8 cellular contexts compared by ENCODE assay signal in the genomic region with DNA sequence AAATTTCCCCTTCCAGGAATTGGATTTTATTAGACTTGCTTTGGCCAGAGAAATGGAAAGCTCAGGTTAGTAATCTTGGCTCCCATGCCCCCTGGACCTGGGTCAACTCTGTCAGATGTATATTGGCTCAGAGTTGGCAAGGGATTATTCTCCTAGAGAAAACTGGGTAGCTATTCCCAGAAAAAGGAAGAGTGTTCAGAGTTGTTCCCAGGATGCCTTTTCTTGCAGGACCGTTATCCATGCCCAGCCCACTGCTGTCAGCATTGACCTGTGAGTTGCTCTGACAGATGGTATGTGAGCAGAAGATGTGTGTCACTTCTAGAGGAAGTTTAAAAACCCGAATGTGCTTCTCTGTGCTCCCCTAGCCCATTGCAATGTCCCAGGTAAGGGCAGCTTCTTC.
"Had no signal": no experiment of that assay in that cellular context is flagged by ENCODE, and none has a peak within 500 bp of the region (broad histone marks: within the 10 kb centered on the region; RNA-seq: fewer than 3 reads in every experiment).

No MANE protein-coding gene starts in this region.

- H3K9me3 ChIP-seq: HAP-1 had no signal

- H3K36me3 ChIP-seq: HAP-1 had no signal

- ATAC-seq: HCT116, HepG2 had no signal

- H3K4me1 ChIP-seq: HAP-1 had no signal

- H3K4me3 ChIP-seq: GM23248, HAP-1 had no signal

- DNase-seq: GM23248, GOT3, H7, HFFc6 had no signal

- H3K27ac ChIP-seq: GM23248, HL-60 had no signal
